ENCODE assay signal across 20 cellular contexts in the genomic region with DNA sequence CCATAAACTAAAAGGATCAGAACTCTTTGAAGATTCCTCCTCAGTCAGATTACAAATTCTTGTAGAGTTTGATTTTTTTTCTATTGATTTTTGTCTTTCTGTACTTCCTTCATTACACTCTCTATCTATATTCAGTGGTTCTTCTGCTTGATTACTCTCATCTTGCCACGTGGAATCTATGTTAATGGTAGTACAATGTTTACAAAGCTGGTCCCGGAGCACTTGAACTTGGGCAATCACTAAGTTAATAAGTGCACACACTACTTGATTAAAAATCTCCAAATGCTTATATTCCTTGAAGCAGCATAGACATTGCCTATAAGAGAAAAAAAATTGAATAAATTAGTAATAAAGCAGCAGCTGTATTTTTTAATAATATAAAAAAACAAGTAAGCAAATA.
DNase-seq lines count a peak whose midpoint lies in the region; TF ChIP-seq lines count a peak whose summit lies in the region.
"Had no signal": no experiment of that assay in that cellular context is flagged by ENCODE, and none has a peak within 500 bp of the region (broad histone marks: within the 10 kb centered on the region; RNA-seq: fewer than 3 reads in every experiment).

No MANE protein-coding gene starts in this region.

- in situ Hi-C loops in brain microvascular endothelial cell (cut with HindIII; ENCODE audit: low pct_ligation_motif_present, low sequenced_read_pairs), result no loop called here

- peak overlapping the region; percentile 1 for H3K27ac Mint-ChIP-seq in activated CD4-positive, alpha-beta T cell treated with anti-CD3 and anti-CD28 coated beads, Interleukin-2, amount 10 ng/mL, durations not matched to agents 24 days and 14 days
- peak overlapping the region; percentile 64 for H3K27ac Mint-ChIP-seq in mesothelial cell of epicardium
- H3K27ac Mint-ChIP-seq: CD4-positive, alpha-beta T cell had no signal

- H3K4me3 ChIP-seq in fibroblast of villous mesenchyme (ENCODE audit: low read depth, low read length) (no peak overlapping the region), brain microvascular endothelial cell (ENCODE audit: low read depth, low read length) (no peak overlapping the region)
- H3K4me3 ChIP-seq: GM12878 had no signal

- no peak overlapping the region for H3K27ac ChIP-seq in brain microvascular endothelial cell

- H3K4me3 Mint-ChIP-seq in activated CD4-positive, alpha-beta T cell treated with anti-CD3 and anti-CD28 coated beads, Interleukin-2, amount 10 ng/mL, durations not matched to agents 24 days and 14 days, result no peak overlapping the region
- H3K4me3 Mint-ChIP-seq in mesothelial cell of epicardium, result no peak overlapping the region
- H3K4me3 Mint-ChIP-seq: CD4-positive, alpha-beta T cell had no signal

- H3K36me3 Mint-ChIP-seq in activated CD4-positive, alpha-beta T cell treated with anti-CD3 and anti-CD28 coated beads, Interleukin-2, amount 10 ng/mL, durations not matched to agents 24 days and 14 days (ENCODE audit: low read depth), result peaks cover 21% of the 10 kb centered on the region
- H3K36me3 Mint-ChIP-seq in mesothelial cell of epicardium, result peaks cover 20% of the 10 kb centered on the region

- H3K36me3 ChIP-seq in brain microvascular endothelial cell (replicated peaks), result peaks cover 5% of the 10 kb centered on the region

- H3K9me3 Mint-ChIP-seq in activated CD4-positive, alpha-beta T cell treated with anti-CD3 and anti-CD28 coated beads, Interleukin-2, amount 10 ng/mL, durations not matched to agents 24 days and 14 days, result no peaks in the 10 kb centered on the region
- no peaks in the 10 kb centered on the region for H3K9me3 Mint-ChIP-seq in mesothelial cell of epicardium
- H3K9me3 Mint-ChIP-seq: CD4-positive, alpha-beta T cell had no signal

- no peak for DNase-seq in activated CD4-positive, alpha-beta T cell treated with anti-CD3 and anti-CD28 coated beads, Interleukin-2, amount 10 ng/mL, durations not matched to agents 24 days and 14 days
- DNase-seq in activated CD4-positive, alpha-beta T cell treated with anti-CD3 and anti-CD28 coated beads, Interleukin-2, amount 50 U/mL, for 1 hour, result no peak
- DNase-seq in NCI-H510A (lab: John Stamatoyannopoulos, UW) (peak; percentile 13), fibroblast of villous mesenchyme (ENCODE audit: low read depth) (peak; percentile 28), mesothelial cell of epicardium (ENCODE audit: low spot score in 2 of 2, unreplicated experiment in 2 of 2) (no peak), brain microvascular endothelial cell (no peak), NCI-H748 (lab: John Stamatoyannopoulos, UW; ENCODE audit: unreplicated experiment) (no peak), mesenteric fat pad (ENCODE audit: low spot score) (no peak)
- DNase-seq: CD4-positive, alpha-beta T cell; DMS153; EL; MM.1S; NCI-H1092; NCI-H1436 treated with DMSO at 0.1 percent for 48 hours; NCI-H2029; NCI-H2171 treated with DMSO at 0.1 percent for 48 hours; NCI-H446; NCI-H748 treated with DMSO at 0.1 percent for 48 hours; SIG-M5 had no signal

- H3K4me1 Mint-ChIP-seq in activated CD4-positive, alpha-beta T cell treated with anti-CD3 and anti-CD28 coated beads, Interleukin-2, amount 10 ng/mL, durations not matched to agents 24 days and 14 days, result peaks cover 5% of the 10 kb centered on the region
- peaks cover 12% of the 10 kb centered on the region for H3K4me1 Mint-ChIP-seq in mesothelial cell of epicardium

- no peaks in the 10 kb centered on the region for H3K27me3 ChIP-seq in brain microvascular endothelial cell (replicated peaks)

- intact Hi-C loops in activated CD4-positive, alpha-beta T cell treated with anti-CD3 and anti-CD28 coated beads, Interleukin-2, amount 10 ng/mL, durations not matched to agents 24 days and 14 days (cut with micrococcal nuclease), result no loop called here

- TF ChIP-seq CTCF in fibroblast of villous mesenchyme (IDR thresholded peaks at IDR 0.05; ENCODE audit: insufficient read depth, low read depth, low read length) (no peak), mesothelial cell of epicardium (IDR thresholded peaks at IDR 0.05; ENCODE audit: unreplicated experiment) (no peak), brain microvascular endothelial cell (IDR thresholded peaks at IDR 0.05; ENCODE audit: low read depth, low read length, missing control alignments) (no peak)

- no peaks in the 10 kb centered on the region for H3K27me3 Mint-ChIP-seq in activated CD4-positive, alpha-beta T cell treated with anti-CD3 and anti-CD28 coated beads, Interleukin-2, amount 10 ng/mL, durations not matched to agents 24 days and 14 days
- H3K27me3 Mint-ChIP-seq in mesothelial cell of epicardium (ENCODE audit: low read depth), result no peaks in the 10 kb centered on the region
- H3K27me3 Mint-ChIP-seq: CD4-positive, alpha-beta T cell had no signal

Comparison
In these comparisons a context has a peak if more than half of its experiments do, and no peak if none do; other contexts are left out.
1. DNase-seq: peak in NCI-H510A (single experiment) and fibroblast of villous mesenchyme (single experiment); none in activated CD4-positive, alpha-beta T cell treated with anti-CD3 and anti-CD28 coated beads, Interleukin-2, amount 10 ng/mL, durations not matched to agents 24 days and 14 days (single experiment), activated CD4-positive, alpha-beta T cell treated with anti-CD3 and anti-CD28 coated beads, Interleukin-2, amount 50 U/mL, for 1 hour (single experiment), mesothelial cell of epicardium (0 of 2), brain microvascular endothelial cell (single experiment), NCI-H748 (single experiment) and mesenteric fat pad (single experiment).